Comparison of ENCODE assay signal across 19 cellular contexts in genomic region chr16:17424771-17425170, GRCh38. TPM values are rescaled to one million over a fixed set of nuclear protein-coding genes. Genes with fewer than 3 reads are reported as not detected.
DNase-seq lines count a peak whose midpoint lies in the region; ATAC-seq, FAIRE-seq and TF ChIP-seq lines count a peak whose summit lies in the region.
"Had no signal": no experiment of that assay in that cellular context is flagged by ENCODE, and none has a peak within 500 bp of the region (broad histone marks: within the 10 kb centered on the region; RNA-seq: fewer than 3 reads in every experiment).

No MANE protein-coding gene starts in this region.

- H3K23me2 ChIP-seq in H1 (ENCODE audit: low read depth, low read length), result 0 out of 2 replicates have a peak, but pooled peaks cover 3% of the 10 kb centered on the region

- H3K4me2 ChIP-seq in H1 (ENCODE audit: insufficient read depth in 1 of 2, low read depth in 2 of 2, low read length in 2 of 2), result no peak overlapping the region
- H3K4me2 ChIP-seq: BLaER1 treated with 17β-estradiol and CSF1 and Interleukin-3, amounts not matched to agents 10 nM and 100 nM; GM23338 had no signal

- CTCF ChIA-PET in H1 (lab: Charles Lee; ENCODE audit: partially characterized antibody), result interaction anchor here (1.3 to 2.0 kb wide), 3 partner anchors 15 to 43 kb away, joined by 3 to 7 read pairs (median 4); no protein-coding TSS in a partner anchor

- peaks cover 0 to 4% of the 10 kb centered on the region in 2 experiments; a peak in 1 of 4 replicates for H3K9me3 ChIP-seq in H1 (ENCODE audit: insufficient read depth in 2 of 2, low read depth in 1 of 2, low read length in 1 of 2)

- no peak for TF ChIP-seq RAD21 in H1 (IDR thresholded peaks at IDR 0.05 in 1 of 2, conservative IDR thresholded peaks at IDR 0.05 in 1 of 2; ENCODE audit: low read depth in 2 of 2, low read length in 2 of 2)

- peak overlapping the region; percentile 62; the same call in 1 of the 2 replicates for H2BK12ac ChIP-seq in H1 (ENCODE audit: low read depth, low read length)

- H3K18ac ChIP-seq in H1 (ENCODE audit: extremely low read depth, low read length), result peak overlapping the region; percentile 19; the same call in 1 of the 2 replicates

- H4K5ac ChIP-seq in H1 (ENCODE audit: insufficient read length, low read depth, low read length), result no peak overlapping the region

- peak overlapping the region; percentile 0; the same call in 1 of the 2 replicates for H2BK15ac ChIP-seq in H1 (ENCODE audit: low read length)

- H3K79me2 ChIP-seq in H1 (ENCODE audit: control insufficient read depth in 1 of 2, insufficient read depth in 2 of 2, low read length in 2 of 2), result peaks cover 3 to 20% of the 10 kb centered on the region in 2 experiments; a peak in 2 of 4 replicates

- H3K9ac ChIP-seq in H1 (replicated peaks in 1 of 4; ENCODE audit: extremely low read depth in 1 of 4, low read depth in 3 of 4, low read length in 3 of 4), result no peak overlapping the region
- H3K9ac ChIP-seq: BLaER1 treated with 17β-estradiol and CSF1 and Interleukin-3, amounts not matched to agents 10 nM and 100 nM had no signal

- POLR2A ChIA-PET in H1 (lab: Charles Lee; ENCODE audit: partially characterized antibody), result no interaction called here

- peaks cover 2 to 14% (median 9%) of the 10 kb centered on the region in 4 experiments; a peak in 6 of 7 replicates for H3K4me1 ChIP-seq in H1 (replicated peaks in 1 of 4; ENCODE audit: control insufficient read depth in 3 of 4, insufficient read depth in 4 of 4, low read length in 3 of 4)

- no peak overlapping the region for H3K4me3 ChIP-seq in H1 (ENCODE audit: extremely low read depth in 1 of 4, insufficient read depth in 2 of 4, low read depth in 3 of 4, low read length in 4 of 4)
- H3K4me3 ChIP-seq: BLaER1 treated with 17β-estradiol and CSF1 and Interleukin-3, amounts not matched to agents 10 nM and 100 nM; GM23338 had no signal

- no peak overlapping the region for H3K4ac ChIP-seq in H1 (replicated peaks; ENCODE audit: insufficient read length, low read depth, low read length)

- no peak for TF ChIP-seq CTCF in H1 (IDR thresholded peaks at IDR 0.05; ENCODE audit: control extremely low read depth in 1 of 3, insufficient read depth in 1 of 3, low read depth in 1 of 3, low read length in 3 of 3)

- no peak overlapping the region for H3K27ac ChIP-seq in H1 (ENCODE audit: low read depth, low read length)
- H3K27ac ChIP-seq: BLaER1 treated with 17β-estradiol and CSF1 and Interleukin-3, amounts not matched to agents 10 nM and 100 nM had no signal

- no peak overlapping the region for H2AK5ac ChIP-seq in H1 (ENCODE audit: low read depth, low read length)

- H4K8ac ChIP-seq in H1 (ENCODE audit: extremely low read depth, insufficient read depth, low read length), result no peak overlapping the region

- H2BK120ac ChIP-seq in H1 (replicated peaks; ENCODE audit: low read depth, low read length), result no peak overlapping the region

- H2AFZ ChIP-seq in H1 (ENCODE audit: low read length), result no peak overlapping the region
- H2AFZ ChIP-seq: GM23338 had no signal

- no peak for FAIRE-seq in H1 (lab: Jason Lieb, UNC)
- FAIRE-seq: G401.6, GM12891, GM19239, HTR-8/SVneo had no signal

- H2BK5ac ChIP-seq in H1 (ENCODE audit: low read depth, low read length), result no peak overlapping the region

- 96% methylated on average over 4 of the region's 5 CpGs; no CpG with 5 or more reads in 1 of the 2 experiments for WGBS in H1 (ENCODE audit: extremely low coverage in 1 of 2, insufficient coverage in 1 of 2, insufficient read length in 1 of 2, insufficient replicate concordance in 2 of 2, low coverage in 1 of 2, low lambda C conversion rate in 2 of 2, missing lambda C conversion rate in 1 of 2), 2 experiments

- DNase-seq in NCI-H2171 treated with DMSO at 0.1 percent for 48 hours (lab: John Stamatoyannopoulos, UW) (peak; percentile 50), NCI-H2171 (lab: John Stamatoyannopoulos, UW) (no peak), RPMI8226 (peak; percentile 60), H1 (ENCODE audit: low read depth in 1 of 2, low spot score in 2 of 2) (no peak), NCI-H748 (lab: John Stamatoyannopoulos, UW; ENCODE audit: unreplicated experiment) (no peak), MV-4-11 (lab: John Stamatoyannopoulos, UW) (no peak)
- DNase-seq: 8988T; Calu3; CD8-positive, alpha-beta T cell; H7; HFFc6 had no signal

- no peak overlapping the region for H3K56ac ChIP-seq in H1 (replicated peaks; ENCODE audit: insufficient read length, low read depth, low read length)

- TF ChIP-seq POLR2A in H1 (IDR thresholded peaks at IDR 0.05; ENCODE audit: control extremely low read depth in 1 of 2, low read depth in 2 of 2, low read length in 2 of 2), result no peak

- H3K23ac ChIP-seq in H1 (ENCODE audit: insufficient read length), result no peak overlapping the region

- no peak overlapping the region; the same call in 1 of the 2 replicates for H2BK20ac ChIP-seq in H1 (ENCODE audit: low read length)

- no peaks in the 10 kb centered on the region for H4K20me1 ChIP-seq in H1 (replicated peaks in 1 of 2; ENCODE audit: control insufficient read depth in 1 of 2, insufficient read depth in 2 of 2, low read length in 2 of 2)

- H3K36me3 ChIP-seq in H1 (ENCODE audit: control insufficient read depth in 2 of 4, insufficient read depth in 4 of 4, low read length in 3 of 4), result no peaks in the 10 kb centered on the region

- H3K27me3 ChIP-seq in H1 (replicated peaks in 1 of 4; ENCODE audit: control insufficient read depth in 3 of 4, extremely low read depth in 1 of 4, insufficient read depth in 3 of 4, low read length in 3 of 4), result no peaks in the 10 kb centered on the region
- H3K27me3 ChIP-seq: BLaER1 treated with 17β-estradiol and CSF1 and Interleukin-3, amounts not matched to agents 10 nM and 100 nM had no signal

- TF ChIP-seq EP300 in H1 (IDR thresholded peaks at IDR 0.05; ENCODE audit: borderline replicate concordance in 1 of 2, low read depth in 2 of 2, low read length in 2 of 2), result no peak

- no peak overlapping the region for H3K14ac ChIP-seq in H1 (ENCODE audit: insufficient read length)

- ATAC-seq in GM19455 (IDR thresholded peaks at IDR 0.05; ENCODE audit: unreplicated experiment), result no peak
- ATAC-seq: CD8-positive, alpha-beta T cell; GM23338; HCT116 had no signal

- H3K79me1 ChIP-seq in H1 (ENCODE audit: low read depth, low read length), result peaks cover 7% of the 10 kb centered on the region; the same call in 1 of the 2 replicates

- no peak overlapping the region for H4K91ac ChIP-seq in H1 (replicated peaks; ENCODE audit: insufficient read length, low read length)

TF ChIP-seq in H1, 55 proteins besides CTCF, POLR2A, EP300 and RAD21 (continues in another document):
- TF ChIP-seq MAFK (IDR thresholded peaks at IDR 0.05; ENCODE audit: low read depth, low read length), result no peak
- no peak for TF ChIP-seq ATF2 (IDR thresholded peaks at IDR 0.05; ENCODE audit: low read length)
- TF ChIP-seq SAP30 (IDR thresholded peaks at IDR 0.05; ENCODE audit: insufficient read depth, insufficient replicate concordance, low read length), result no peak
- no peak for TF ChIP-seq SP1 (IDR thresholded peaks at IDR 0.05; ENCODE audit: low read depth, low read length)
- TF ChIP-seq ZNF274 (IDR thresholded peaks at IDR 0.05; ENCODE audit: borderline replicate concordance, extremely low read depth, low read length), result no peak
- no peak for TF ChIP-seq SP2 (IDR thresholded peaks at IDR 0.05; ENCODE audit: low read length)
- TF ChIP-seq MAX (IDR thresholded peaks at IDR 0.05), result no peak
- no peak for TF ChIP-seq RFX5 (IDR thresholded peaks at IDR 0.05; ENCODE audit: borderline replicate concordance, low read depth, low read length)
- no peak for TF ChIP-seq SRF (IDR thresholded peaks at IDR 0.05; ENCODE audit: low read depth, low read length)
- no peak for TF ChIP-seq CHD1 (IDR thresholded peaks at IDR 0.05; ENCODE audit: low read depth, low read length)
- no peak for TF ChIP-seq CREB1 (IDR thresholded peaks at IDR 0.05)
- no peak for TF ChIP-seq BACH1 (IDR thresholded peaks at IDR 0.05; ENCODE audit: low read length)
- TF ChIP-seq CHD2 (IDR thresholded peaks at IDR 0.05; ENCODE audit: low read length), result no peak
- TF ChIP-seq KDM4A (IDR thresholded peaks at IDR 0.05; ENCODE audit: low read depth, low read length, severe bottlenecking), result no peak
- no peak for TF ChIP-seq PHF8 (conservative IDR thresholded peaks at IDR 0.05; ENCODE audit: low read depth, low read length)

RNA-seq across cellular contexts. Expression of gene XYLT1, which starts 46.0 kb away (rescaled TPM):
- total RNA-seq in H1 (2021; fragmentation: NEBNext Ultra II Directional; extraction: Animal tissue kit (Norgen Biotek cat#: 25700)), result 22.1 and 25.4 TPM in 2 replicates
- polyA plus RNA-seq in H1 (2011; rRNA removed), result 6.6 and 8.5 TPM in 2 replicates
- 7.4 TPM for polyA plus RNA-seq in H1 (2011; cell fraction: cytosol; rRNA removed)
- 22.6 TPM for polyA plus RNA-seq in H1 (2011; cell fraction: nucleus; rRNA removed)
- polyA plus RNA-seq in H1 (2012, experiment 1 of 2), result 7.1 to 10.2 TPM (median 9.6 TPM) in 4 replicates
- 3.5 TPM for polyA plus RNA-seq in H1 (2012, experiment 2 of 2)
- polyA plus RNA-seq in H1 (2013, experiment 1 of 2), result 10.9 TPM
- polyA plus RNA-seq in H1 (2013, experiment 2 of 2), result 11.8 TPM
- polyA minus RNA-seq in H1 (2011; rRNA and poly(A)+ RNA removed), result 40.6 and 63.3 TPM in 2 replicates
- 26.4 TPM for polyA minus RNA-seq in H1 (2011; cell fraction: cytosol; rRNA and poly(A)+ RNA removed)
- 40.7 TPM for polyA minus RNA-seq in H1 (2011; cell fraction: nucleus; rRNA and poly(A)+ RNA removed)

Comparison
In these comparisons a context has a peak if more than half of its experiments do, and no peak if none do; other contexts are left out.
1. DNase-seq: peak in NCI-H2171 treated with DMSO at 0.1 percent for 48 hours (single experiment) and RPMI8226 (single experiment); none in NCI-H2171 (single experiment), H1 (0 of 2), NCI-H748 (single experiment) and MV-4-11 (single experiment).